8 cellular contexts compared by ENCODE assay signal in the genomic region with DNA sequence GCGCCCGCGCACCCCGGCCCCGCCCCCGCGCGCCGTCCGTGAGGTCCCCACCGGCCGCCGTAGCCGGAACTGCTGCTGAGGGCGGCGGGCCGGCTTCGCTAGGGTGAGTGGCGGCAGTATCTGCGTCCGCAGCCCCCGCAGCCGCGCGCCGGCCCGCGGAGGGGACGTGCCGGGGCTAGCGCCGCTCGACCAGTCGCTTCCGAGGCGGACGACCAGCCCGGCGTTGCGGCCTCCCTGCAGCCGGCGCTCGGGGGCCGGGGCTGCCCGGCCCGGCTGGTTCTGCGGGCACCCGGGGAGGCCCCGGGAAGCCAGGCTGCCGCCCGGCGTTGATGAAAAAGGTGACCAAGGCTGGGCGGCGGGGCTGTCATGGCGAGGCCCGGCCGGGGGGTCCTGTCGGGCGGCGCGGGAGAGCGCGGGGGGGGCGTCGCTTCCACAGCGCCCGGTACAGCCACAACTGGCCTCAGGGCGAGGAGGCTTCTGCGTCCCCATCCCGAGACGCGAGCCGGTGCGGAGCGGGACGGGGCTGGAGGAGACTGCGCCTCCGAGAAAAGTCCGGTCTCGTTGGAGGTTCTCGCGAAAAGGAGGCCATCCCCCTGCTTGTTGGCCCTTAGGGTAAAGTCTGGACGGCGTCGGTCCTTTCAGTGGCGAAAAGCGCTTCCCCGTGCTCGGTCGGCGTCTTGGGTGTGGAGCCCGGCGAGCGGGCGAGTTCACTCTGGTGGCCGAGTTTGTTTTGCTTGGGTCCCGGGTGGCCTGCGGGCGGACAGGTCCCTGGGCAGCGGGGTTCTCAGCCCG. TPM values are rescaled to one million over a fixed set of nuclear protein-coding genes. Genes with fewer than 3 reads are reported as not detected.
A peak's percentile ranks its signal among the peaks of the same experiment; 100 is the strongest.
DNase-seq lines count a peak whose midpoint lies in the region; TF ChIP-seq lines count a peak whose summit lies in the region.

CRAMP1 (plus strand) TSS at position 41 of the 792 bp plus-strand sequence. CDS start 2,280 bp downstream, outside the sequence.

- no peak within 1 kb of the TSS for H2BK120ac ChIP-seq in mesendoderm (ENCODE audit: low read depth, low read length)

- H4K5ac ChIP-seq in mesendoderm (ENCODE audit: low read length), result no peak within 1 kb of the TSS

- H3K4me3 ChIP-seq in HFF-Myc (replicated peaks; ENCODE audit: low read depth, low read length) (peak within 1 kb of the TSS; percentile 75), coronary artery (peak within 1 kb of the TSS; percentile 84), mesendoderm (ENCODE audit: low read length) (peak within 1 kb of the TSS; percentile 66), tibial nerve (peak within 1 kb of the TSS; percentile 64 to 85 (median 72))

- H3K9ac ChIP-seq in mesendoderm (ENCODE audit: low read length), result peak within 1 kb of the TSS; percentile 81

- peak within 1 kb of the TSS; percentile 0 for H3K18ac ChIP-seq in mesendoderm (ENCODE audit: low read length)

- peak within 1 kb of the TSS; percentile 83 for H3K56ac ChIP-seq in mesendoderm (ENCODE audit: low read length)

- peak within 1 kb of the TSS; percentile 31 to 88 for H3K27ac ChIP-seq in coronary artery
- H3K27ac ChIP-seq in mesendoderm (ENCODE audit: low read depth, low read length), result peak within 1 kb of the TSS; percentile 48
- H3K27ac ChIP-seq in tibial nerve, result peak within 1 kb of the TSS; percentile 37 to 89 (median 82)

- H3K36me3 ChIP-seq in mesendoderm (ENCODE audit: control insufficient read depth, insufficient read depth, low read length) (no peaks in the 10 kb centered on the region), tibial nerve (peaks cover 0 to 11% (median 0%) of the 10 kb centered on the region in 3 donors)

- no peak for TF ChIP-seq EP300 in tibial nerve (IDR thresholded peaks at IDR 0.05)

- peak within 1 kb of the TSS; percentile 93 for H3K4me2 ChIP-seq in mesendoderm (ENCODE audit: low read length)

- H2BK15ac ChIP-seq in mesendoderm (replicated peaks; ENCODE audit: low read depth), result no peak within 1 kb of the TSS

- DNase-seq in EL (peak; percentile 20), HFF-Myc (ENCODE audit: extremely low read depth, low read depth) (no peak), RPMI8226 (peak; percentile 50), coronary artery (ENCODE audit: low spot score) (no peak), mesendoderm (peak; percentile 33), tibial nerve (ENCODE audit: low spot score in 2 of 2) (no peak), AML-193 (lab: John Stamatoyannopoulos, UW) (no peak), SHP77 (lab: John Stamatoyannopoulos, UW) (no peak)

- no peak within 1 kb of the TSS for H4K8ac ChIP-seq in mesendoderm (ENCODE audit: low read depth, low read length)

- H3K27me3 ChIP-seq in mesendoderm (ENCODE audit: insufficient read depth, low read length, poor library complexity) (peaks cover 6% of the 10 kb centered on the region), tibial nerve (no peaks in the 10 kb centered on the region)

- H3K4ac ChIP-seq in mesendoderm (ENCODE audit: low read depth, low read length), result peak within 1 kb of the TSS; percentile 28

- H3K23ac ChIP-seq in mesendoderm (ENCODE audit: low read length), result peak within 1 kb of the TSS; percentile 9

- no peak within 1 kb of the TSS for H2AK5ac ChIP-seq in mesendoderm (ENCODE audit: low read length)

- H3K4me1 ChIP-seq in mesendoderm (ENCODE audit: control insufficient read depth, low read depth, low read length) (peaks cover 5% of the 10 kb centered on the region), tibial nerve (peaks cover 0 to 57% (median 36%) of the 10 kb centered on the region in 4 donors)

- WGBS in mesendoderm (ENCODE audit: extremely low coverage, insufficient coverage, low lambda C conversion rate), result no CpG with 5 or more reads among the region's 101 CpGs
- WGBS in tibial nerve, 2 donors, result 0 to 1% methylated on average over 46 to 81 of the region's 101 CpGs

- no peak for TF ChIP-seq CTCF in HFF-Myc (IDR thresholded peaks at IDR 0.05; ENCODE audit: low read depth, low read length, missing control alignments)
- no peak for TF ChIP-seq CTCF in coronary artery (IDR thresholded peaks at IDR 0.05)
- no peak for TF ChIP-seq CTCF in tibial nerve (IDR thresholded peaks at IDR 0.05)

- peaks cover 18% of the 10 kb centered on the region for H3K79me1 ChIP-seq in mesendoderm (ENCODE audit: low read length)

- peak in 1 of 2 donors; percentile 43 for TF ChIP-seq POLR2A in tibial nerve (IDR thresholded peaks at IDR 0.05)

- H2BK5ac ChIP-seq in mesendoderm (ENCODE audit: low read length), result no peak within 1 kb of the TSS

- H3K79me2 ChIP-seq in mesendoderm (ENCODE audit: control insufficient read depth, insufficient read depth, low read length), result peaks cover 14% of the 10 kb centered on the region

- H3K9me3 ChIP-seq in tibial nerve, result peaks cover 0 to 2% (median 0%) of the 10 kb centered on the region in 4 donors

RNA-seq across cellular contexts. Expression of gene CRAMP1, which starts in this region (rescaled TPM):
- 8.7 TPM for polyA plus RNA-seq in mesendoderm (2013, experiment 1 of 2)
- 9.6 TPM for polyA plus RNA-seq in mesendoderm (2013, experiment 2 of 2)
- total RNA-seq in tibial nerve, result 10 to 100 TPM; 11.6 to 30.6 (median 17.8) TPM

Comparison
In these comparisons a context has a peak if more than half of its experiments do, and no peak if none do; other contexts are left out.
1. DNase-seq: peak in EL (single experiment), RPMI8226 (single experiment) and mesendoderm (single experiment); none in HFF-Myc (single experiment), coronary artery (single experiment), tibial nerve (0 of 2), AML-193 (0 of 2) and SHP77 (0 of 2).
2. Peak in every context shown above with its lines, with median percentiles within 50 percentile points of each other: H3K4me3 ChIP-seq and H3K27ac ChIP-seq.